14 cellular contexts compared by ENCODE assay signal in the genomic region with DNA sequence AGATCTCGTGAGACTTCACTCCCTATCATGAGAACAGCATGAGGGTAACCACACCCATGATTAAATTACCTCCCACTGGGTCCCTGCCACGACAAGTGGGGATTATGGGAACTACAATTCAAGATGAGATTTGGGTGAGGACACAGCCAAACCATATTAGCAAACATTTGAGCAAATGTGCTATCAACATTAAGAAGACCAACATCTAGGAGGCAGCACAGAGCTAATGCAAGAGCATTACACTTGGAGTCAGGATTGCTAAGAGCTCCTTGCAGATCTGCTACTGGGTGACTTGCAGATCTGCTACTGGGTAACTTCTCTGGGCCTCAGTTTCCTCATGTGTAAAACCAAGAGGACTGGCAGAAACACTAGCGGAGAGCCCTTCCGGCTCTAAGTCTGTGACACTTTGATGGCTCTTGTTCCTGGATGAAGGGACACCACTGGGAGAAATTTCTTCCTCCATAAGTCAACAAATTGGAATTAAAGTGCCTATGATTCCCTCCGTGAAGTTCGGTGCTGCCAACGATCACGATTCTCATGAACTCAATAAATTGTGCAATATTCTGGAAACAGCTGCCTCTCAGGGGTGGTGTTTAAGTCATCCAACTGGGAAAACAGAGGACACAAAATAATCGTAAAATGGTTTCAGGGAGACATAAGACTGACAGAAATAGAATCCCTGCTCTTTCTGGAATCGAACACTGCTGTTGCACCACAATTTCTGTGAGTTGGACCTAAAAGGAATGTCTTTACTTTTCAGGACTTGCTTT.
A peak's percentile ranks its signal among the peaks of the same experiment; 100 is the strongest.
DNase-seq lines count a peak whose midpoint lies in the region; TF ChIP-seq lines count a peak whose summit lies in the region.
"Had no signal": no experiment of that assay in that cellular context is flagged by ENCODE, and none has a peak within 500 bp of the region (broad histone marks: within the 10 kb centered on the region; RNA-seq: fewer than 3 reads in every experiment).

No MANE protein-coding gene starts in this region.

- DNase-seq in GM12865 (ENCODE audit: low read depth) (peak; percentile 9), NB4 (ENCODE audit: low read depth) (peak; percentile 3), fibroblast of villous mesenchyme (ENCODE audit: low read depth) (peak; percentile 70), nephron progenitor cell (no peak), amniotic stem cell (lab: John Stamatoyannopoulos, UW) (no peak), GM19240 (ENCODE audit: insufficient read length, low spot score) (no peak)
- DNase-seq: activated CD8-positive, alpha-beta memory T cell treated with anti-CD3 and anti-CD28 coated beads, Interleukin-2, amount 50 U/mL, for 4 hours; activated naive CD8-positive, alpha-beta T cell treated with anti-CD3 and anti-CD28 coated beads, Interleukin-2, amount 10 ng/mL, durations not matched to agents 7 days and 5 days; Caco-2; MG63; naive B cell; NCI-H2171; stomach had no signal

- H3K36me3 Mint-ChIP-seq in nephron progenitor cell (ENCODE audit: low read depth): no peaks in the 10 kb centered on the region
- H3K36me3 Mint-ChIP-seq: activated naive CD8-positive, alpha-beta T cell treated with anti-CD3 and anti-CD28 coated beads, Interleukin-2, amount 10 ng/mL, durations not matched to agents 7 days and 5 days had no signal

- H3K4me1 Mint-ChIP-seq in nephron progenitor cell: no peaks in the 10 kb centered on the region
- H3K4me1 Mint-ChIP-seq: activated naive CD8-positive, alpha-beta T cell treated with anti-CD3 and anti-CD28 coated beads, Interleukin-2, amount 10 ng/mL, durations not matched to agents 7 days and 5 days had no signal

- H3K27me3 ChIP-seq in skeletal muscle tissue (ENCODE audit: control insufficient read depth in 3 of 3, insufficient read depth in 3 of 3, low read length in 3 of 3): peaks cover 0 to 3% (median 0%) of the 10 kb centered on the region in 3 donors
- H3K27me3 ChIP-seq: MG63, stomach had no signal

- H3K9ac ChIP-seq in skeletal muscle tissue (ENCODE audit: low read depth in 1 of 3, low read length in 3 of 3): no peak overlapping the region

- H3K9me3 Mint-ChIP-seq in nephron progenitor cell: peaks cover 15% of the 10 kb centered on the region

- H3K27ac Mint-ChIP-seq in nephron progenitor cell: no peak overlapping the region
- H3K27ac Mint-ChIP-seq: activated naive CD8-positive, alpha-beta T cell treated with anti-CD3 and anti-CD28 coated beads, Interleukin-2, amount 10 ng/mL, durations not matched to agents 7 days and 5 days; naive B cell had no signal

- H3K27me3 Mint-ChIP-seq in nephron progenitor cell (ENCODE audit: low read depth, poor library complexity): peaks cover 15% of the 10 kb centered on the region
- H3K27me3 Mint-ChIP-seq: activated naive CD8-positive, alpha-beta T cell treated with anti-CD3 and anti-CD28 coated beads, Interleukin-2, amount 10 ng/mL, durations not matched to agents 7 days and 5 days had no signal

- H3K4me3 Mint-ChIP-seq in nephron progenitor cell: no peak overlapping the region
- H3K4me3 Mint-ChIP-seq: activated naive CD8-positive, alpha-beta T cell treated with anti-CD3 and anti-CD28 coated beads, Interleukin-2, amount 10 ng/mL, durations not matched to agents 7 days and 5 days; naive B cell had no signal

- H3K9me3 ChIP-seq in skeletal muscle tissue (ENCODE audit: control insufficient read depth in 3 of 3, low read length in 3 of 3): no peaks in the 10 kb centered on the region
- H3K9me3 ChIP-seq: Caco-2, MG63 had no signal

- no peaks in the 10 kb centered on the region for H3K36me3 ChIP-seq in skeletal muscle tissue (ENCODE audit: control insufficient read depth in 3 of 3, insufficient read depth in 3 of 3, low read length in 3 of 3)
- H3K36me3 ChIP-seq: MG63, stomach had no signal

- H3K4me1 ChIP-seq in skeletal muscle tissue (ENCODE audit: control insufficient read depth in 3 of 3, insufficient read depth in 3 of 3, low read length in 3 of 3): peaks cover 0 to 3% (median 0%) of the 10 kb centered on the region in 3 donors
- H3K4me1 ChIP-seq: stomach had no signal

- TF ChIP-seq CTCF in GM12865 (IDR thresholded peaks at IDR 0.05; ENCODE audit: insufficient read depth, low read depth, low read length, missing control alignments) (no peak), NB4 (IDR thresholded peaks at IDR 0.05; ENCODE audit: low read depth, low read length) (no peak), fibroblast of villous mesenchyme (IDR thresholded peaks at IDR 0.05; ENCODE audit: insufficient read depth, low read depth, low read length) (peak; percentile 21), nephron progenitor cell (IDR thresholded peaks at IDR 0.05) (no peak)

- H3K4me3 ChIP-seq in GM12865 (ENCODE audit: low read depth, low read length) (no peak overlapping the region), NB4 (ENCODE audit: low read depth, low read length) (no peak overlapping the region), fibroblast of villous mesenchyme (ENCODE audit: low read depth, low read length) (no peak overlapping the region), skeletal muscle tissue (ENCODE audit: low read length in 3 of 3) (peak overlapping the region in 2 of 3 donors; percentile 25 to 27)
- H3K4me3 ChIP-seq: MG63, stomach had no signal

- no peak for TF ChIP-seq POLR2A in NB4 (IDR thresholded peaks at IDR 0.05; ENCODE audit: extremely low read depth, insufficient read length)

- H3K27ac ChIP-seq in skeletal muscle tissue (ENCODE audit: low read depth, low read length): peak overlapping the region; percentile 2
- H3K27ac ChIP-seq: stomach had no signal

Comparison
In these comparisons a context has a peak if more than half of its experiments do, and no peak if none do; other contexts are left out.
1. DNase-seq: peak in GM12865 (single experiment), NB4 (single experiment) and fibroblast of villous mesenchyme (single experiment); none in nephron progenitor cell (single experiment), amniotic stem cell (single experiment) and GM19240 (single experiment).
2. H3K4me3 ChIP-seq: peak in skeletal muscle tissue (2 of 3); none in GM12865 (single experiment), NB4 (single experiment) and fibroblast of villous mesenchyme (single experiment).